Comparison of ENCODE assay signal across 19 cellular contexts in genomic region chr10:31037749-31038148, GRCh38.
"Had no signal": no experiment of that assay in that cellular context is flagged by ENCODE, and none has a peak within 500 bp of the region (broad histone marks: within the 10 kb centered on the region; RNA-seq: fewer than 3 reads in every experiment).

No MANE protein-coding gene starts in this region.

- H3K9me3 ChIP-seq: psoas muscle, right lobe of liver, suprapubic skin, thyroid gland had no signal

- ATAC-seq: heart left ventricle; naive thymus-derived CD4-positive, alpha-beta T cell; psoas muscle; right lobe of liver; stimulated activated effector memory CD8-positive, alpha-beta T cell treated with anti-CD3 and anti-CD28 coated beads, Interleukin-12 subunit alpha, Interleukin-12 subunit beta, amount 100 ng/mL, for 72 hours; stimulated activated naive CD8-positive, alpha-beta T cell treated with anti-CD3 and anti-CD28 coated beads, Interleukin-15, Interleukin-2, amounts not matched to agents 100 U/mL and 50 U/mL, for 24 hours had no signal

- H3K27me3 ChIP-seq: heart left ventricle, right lobe of liver, suprapubic skin, thyroid gland had no signal

- H3K4me1 ChIP-seq: right lobe of liver had no signal

- H3K4me3 ChIP-seq: heart left ventricle, psoas muscle, right lobe of liver, suprapubic skin, thyroid gland had no signal

- DNase-seq: effector CD4-positive, alpha-beta T cell; endodermal cell; erythroblast; foreskin melanocyte; heart left ventricle; hypothalamus; kidney glomerular epithelial cell; mammary epithelial cell; naive thymus-derived CD4-positive, alpha-beta T cell; nephron progenitor cell; psoas muscle; retina; right lobe of liver; stimulated activated CD4-positive, alpha-beta T cell treated with anti-CD3 and anti-CD28 coated beads, Interleukin-4, amount 100 ng/mL, for 1 hour; stimulated activated CD8-positive, alpha-beta memory T cell treated with anti-CD3 and anti-CD28 coated beads, Interleukin-4, amount 100 ng/mL, for 48 hours; stimulated activated naive CD8-positive, alpha-beta T cell treated with anti-CD3 and anti-CD28 coated beads, Interleukin-15, Interleukin-2, amounts not matched to agents 100 U/mL and 50 U/mL, for 24 hours; thyroid gland had no signal

- H3K27ac ChIP-seq: heart left ventricle, psoas muscle, right lobe of liver, suprapubic skin, thyroid gland had no signal

- H3K36me3 ChIP-seq: heart left ventricle, right lobe of liver, suprapubic skin, thyroid gland had no signal
